8 cellular contexts compared by ENCODE assay signal in genomic region chr1:156751724-156752481, GRCh38. TPM values are rescaled to one million over a fixed set of nuclear protein-coding genes. Genes with fewer than 3 reads are reported as not detected.
A peak's percentile ranks its signal among the peaks of the same experiment; 100 is the strongest.
DNase-seq lines count a peak whose midpoint lies in the region; ATAC-seq and TF ChIP-seq lines count a peak whose summit lies in the region.

No MANE protein-coding gene starts in this region.

- no peaks in the 10 kb centered on the region for H3K27me3 ChIP-seq in upper lobe of right lung

- ATAC-seq in HG02852 (IDR thresholded peaks at IDR 0.05; ENCODE audit: unreplicated experiment) (peak; percentile 58), left ventricle myocardium superior (peak; percentile 79), upper lobe of right lung (peak; percentile 91)

- peak overlapping the region; percentile 98 for H3K27ac ChIP-seq in upper lobe of right lung

- H3K36me3 ChIP-seq in upper lobe of right lung, result no peaks in the 10 kb centered on the region

- peaks cover 9% of the 10 kb centered on the region for H3K36me3 Mint-ChIP-seq in T-helper 1 cell treated with Interleukin-12 subunit alpha and Interleukin-12 subunit beta and Interleukin-4 antibody, amounts not matched to agents 30 μg/mL and 1 μg/mL, for 36 hours (ENCODE audit: low read depth)
- H3K36me3 Mint-ChIP-seq in progenitor cell of endocrine pancreas (ENCODE audit: insufficient read depth), result no peaks in the 10 kb centered on the region

- intact Hi-C loops in left ventricle myocardium superior (cut with micrococcal nuclease) (no loop called here), upper lobe of right lung (cut with DNase I) (no loop called here)

- peaks cover 41% of the 10 kb centered on the region for H3K4me1 ChIP-seq in upper lobe of right lung

- no peaks in the 10 kb centered on the region for H3K9me3 Mint-ChIP-seq in T-helper 1 cell treated with Interleukin-12 subunit alpha and Interleukin-12 subunit beta and Interleukin-4 antibody, amounts not matched to agents 30 μg/mL and 1 μg/mL, for 36 hours
- no peaks in the 10 kb centered on the region for H3K9me3 Mint-ChIP-seq in progenitor cell of endocrine pancreas (ENCODE audit: low read depth)

- H3K4me1 Mint-ChIP-seq in T-helper 1 cell treated with Interleukin-12 subunit alpha and Interleukin-12 subunit beta and Interleukin-4 antibody, amounts not matched to agents 30 μg/mL and 1 μg/mL, for 36 hours (ENCODE audit: low read depth), result peaks cover 36% of the 10 kb centered on the region
- H3K4me1 Mint-ChIP-seq in progenitor cell of endocrine pancreas (ENCODE audit: low read depth), result peaks cover 40% of the 10 kb centered on the region

- peak overlapping the region; percentile 91 for H3K27ac Mint-ChIP-seq in T-helper 1 cell treated with Interleukin-12 subunit alpha and Interleukin-12 subunit beta and Interleukin-4 antibody, amounts not matched to agents 30 μg/mL and 1 μg/mL, for 36 hours
- peak overlapping the region; percentile 99 for H3K27ac Mint-ChIP-seq in progenitor cell of endocrine pancreas

- TF ChIP-seq CTCF in GM12875 (IDR thresholded peaks at IDR 0.05; ENCODE audit: borderline replicate concordance, insufficient read depth, low read depth, low read length), result no peak
- no peak for TF ChIP-seq CTCF in progenitor cell of endocrine pancreas (IDR thresholded peaks at IDR 0.05; ENCODE audit: unreplicated experiment)
- no peak for TF ChIP-seq CTCF in upper lobe of right lung (IDR thresholded peaks at IDR 0.05)

- peak overlapping the region; percentile 80 for H3K4me3 ChIP-seq in GM12875 (ENCODE audit: low read depth, low read length)
- peak overlapping the region; percentile 96 for H3K4me3 ChIP-seq in upper lobe of right lung

- peak overlapping the region; percentile 93 for H3K4me3 Mint-ChIP-seq in T-helper 1 cell treated with Interleukin-12 subunit alpha and Interleukin-12 subunit beta and Interleukin-4 antibody, amounts not matched to agents 30 μg/mL and 1 μg/mL, for 36 hours
- H3K4me3 Mint-ChIP-seq in progenitor cell of endocrine pancreas (ENCODE audit: low read depth), result peak overlapping the region; percentile 96

- no peaks in the 10 kb centered on the region for H3K9me3 ChIP-seq in upper lobe of right lung

- DNase-seq in NCI-H1694 (lab: John Stamatoyannopoulos, UW), result peak; percentile 97
- DNase-seq in amygdala (lab: John Stamatoyannopoulos, UW), result peak; percentile 49 to 99 (median 96)
- peak; percentile 99 for DNase-seq in left ventricle myocardium superior
- DNase-seq in progenitor cell of endocrine pancreas (ENCODE audit: low spot score, unreplicated experiment), result peak; percentile 95
- peak; percentile 99 for DNase-seq in upper lobe of right lung

- H3K27me3 Mint-ChIP-seq in T-helper 1 cell treated with Interleukin-12 subunit alpha and Interleukin-12 subunit beta and Interleukin-4 antibody, amounts not matched to agents 30 μg/mL and 1 μg/mL, for 36 hours (ENCODE audit: low read depth), result no peaks in the 10 kb centered on the region
- H3K27me3 Mint-ChIP-seq in progenitor cell of endocrine pancreas, result no peaks in the 10 kb centered on the region

RNA-seq across cellular contexts. Expression of gene HDGF, which starts 0.4 kb away (rescaled TPM):
- 185 TPM for total RNA-seq in left ventricle myocardium superior
- total RNA-seq in progenitor cell of endocrine pancreas, result 280 and 288 TPM in 2 replicates
- 144 TPM for total RNA-seq in upper lobe of right lung

RNA-seq across cellular contexts. Expression of gene MRPL24, which starts 11.0 kb away (rescaled TPM):
- total RNA-seq in left ventricle myocardium superior (96.1 TPM), progenitor cell of endocrine pancreas (35.9 and 43.2 TPM in 2 replicates), upper lobe of right lung (41.8 TPM)

RNA-seq across cellular contexts. Expression of gene PRCC, which starts 15.4 kb away (rescaled TPM):
- total RNA-seq in left ventricle myocardium superior, result 41.3 TPM
- total RNA-seq in progenitor cell of endocrine pancreas, result 93.2 TPM in 2 replicates
- total RNA-seq in upper lobe of right lung, result 48.5 TPM

RNA-seq across cellular contexts. Expression of gene ISG20L2, which starts 23.3 kb away (rescaled TPM):
- 12.0 TPM for total RNA-seq in left ventricle myocardium superior
- total RNA-seq in progenitor cell of endocrine pancreas, result 36.9 and 38.9 TPM in 2 replicates
- total RNA-seq in upper lobe of right lung, result 28.3 TPM

RNA-seq across cellular contexts. Expression of gene METTL25B, which starts 23.6 kb away (rescaled TPM):
- total RNA-seq in left ventricle myocardium superior (14.7 TPM), progenitor cell of endocrine pancreas (40.0 and 42.4 TPM in 2 replicates), upper lobe of right lung (42.4 TPM)

Comparison
In these comparisons a context has a peak if more than half of its experiments do, and no peak if none do; other contexts are left out.
1. Peak in every context shown above with its lines: DNase-seq, ATAC-seq, H3K4me3 ChIP-seq and H3K27ac ChIP-seq.